ENCODE assay signal across 25 cellular contexts in the genomic region with DNA sequence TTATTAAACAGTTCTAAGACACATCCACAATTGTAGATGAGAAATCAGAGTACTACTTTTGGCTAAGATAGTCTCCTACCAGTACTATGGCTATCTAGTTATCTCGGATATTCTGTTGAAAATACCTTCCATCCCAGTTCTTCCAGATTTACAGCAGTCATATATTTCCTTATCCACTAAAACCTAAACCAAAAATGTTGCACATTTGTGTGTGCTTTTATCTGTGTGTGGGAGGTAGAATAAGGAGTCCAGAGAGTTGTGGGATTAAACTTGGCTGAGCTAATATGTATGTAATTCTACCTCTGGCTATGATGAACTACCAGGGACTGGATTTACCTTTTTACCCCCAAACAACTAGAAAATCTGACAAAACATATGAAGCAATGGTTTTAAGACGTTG. TPM values are rescaled to one million over a fixed set of nuclear protein-coding genes. Genes with fewer than 3 reads are reported as not detected.
"Had no signal": no experiment of that assay in that cellular context is flagged by ENCODE, and none has a peak within 500 bp of the region (broad histone marks: within the 10 kb centered on the region; RNA-seq: fewer than 3 reads in every experiment).

No MANE protein-coding gene starts in this region.

- H3K9me3 ChIP-seq: MG63, SJSA1 had no signal

- H3K27ac Mint-ChIP-seq: IgD-negative memory B cell had no signal

- H3K4me1 ChIP-seq: SJSA1 had no signal

- H3K27ac ChIP-seq: HL-60, KMS-11, SJSA1 had no signal

- ATAC-seq: K562 had no signal

- H3K27me3 ChIP-seq: MG63, SJSA1 had no signal

- H3K36me3 ChIP-seq: MG63, SJSA1 had no signal

- H3K4me3 Mint-ChIP-seq: IgD-negative memory B cell had no signal

- H3K4me2 ChIP-seq: KMS-11 had no signal

- H3K4me1 Mint-ChIP-seq: IgD-negative memory B cell had no signal

- H3K9ac ChIP-seq: KMS-11 had no signal

- DNase-seq: Kasumi-1, MG63, NCI-H1092, NCI-H1105 treated with DMSO at 0.1 percent for 48 hours, NCI-H1417 treated with DMSO at 0.1 percent for 48 hours, NCI-H146, NCI-H1694 treated with DMSO at 0.1 percent for 48 hours, NCI-H1930, NCI-H2081, NCI-H2107, NCI-H2227 treated with DMSO at 0.1 percent for 48 hours, NCI-H446, NCI-H510A, NCI-H524 treated with DMSO at 0.1 percent for 48 hours, NCI-H69, NCI-H774, Right ventricle myocardium superior, RPMI8226, SIG-M5 had no signal

- H3K9me3 Mint-ChIP-seq: IgD-negative memory B cell had no signal

- H3K4me3 ChIP-seq: K562, MG63, SJSA1, SK-N-MC had no signal

RNA-seq across cellular contexts. Expression of a gene that starts 45.0 kb away (rescaled TPM):
- total RNA-seq: Right ventricle myocardium superior, SJSA1 had no signal
- polyA plus RNA-seq: IgD-negative memory B cell had no signal
